Comparison of ENCODE assay signal across 19 cellular contexts in the genomic region with DNA sequence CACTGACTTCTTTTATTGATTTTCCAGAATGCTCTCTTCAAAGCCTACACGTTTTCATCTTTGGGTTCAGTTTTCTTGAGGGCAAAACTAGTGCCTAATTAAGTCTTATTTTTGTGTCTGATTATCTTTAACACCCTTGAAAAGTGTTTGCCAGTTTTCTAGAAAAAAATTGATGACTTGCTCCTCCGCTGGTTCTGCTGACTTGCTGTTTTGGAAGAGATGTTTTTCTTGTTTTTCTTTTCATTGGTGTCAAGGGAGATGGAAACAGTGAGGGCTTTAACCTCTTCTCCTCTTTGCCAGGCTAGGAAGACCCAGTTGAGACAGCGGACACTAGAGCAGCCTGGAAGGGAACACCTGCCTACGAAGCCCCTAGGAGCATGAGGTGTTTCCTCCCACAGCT.
"Had no signal": no experiment of that assay in that cellular context is flagged by ENCODE, and none has a peak within 500 bp of the region (broad histone marks: within the 10 kb centered on the region; RNA-seq: fewer than 3 reads in every experiment).

No MANE protein-coding gene starts in this region.

- H3K4me1 ChIP-seq: SJCRH30 had no signal

- H3K36me3 ChIP-seq: SJCRH30 had no signal

- DNase-seq: IMR-90, Kasumi-1, MM.1S, NCI-H1092 treated with DMSO at 0.1 percent for 48 hours, NCI-H1436, NCI-H187, NCI-H2029, NCI-H2081 treated with DMSO at 0.1 percent for 48 hours, NCI-H2171, NCI-H226, NCI-H446, NCI-H510A, NCI-H524 treated with DMSO at 0.1 percent for 48 hours, NCI-H774, SHP77 treated with DMSO at 0.1 percent for 48 hours, SJCRH30 had no signal

- H3K4me2 ChIP-seq: KMS-11 had no signal

- H3K9ac ChIP-seq: KMS-11 had no signal

- ATAC-seq: Right ventricle myocardium inferior, SK-N-SH treated with all-trans-retinoic acid at 6 μM for 48 hours had no signal

- H3K9me3 ChIP-seq: SJCRH30 had no signal

- H3K27ac ChIP-seq: KMS-11, SJCRH30 had no signal

- H3K4me3 ChIP-seq: SJCRH30 had no signal
